In the genomic region with DNA sequence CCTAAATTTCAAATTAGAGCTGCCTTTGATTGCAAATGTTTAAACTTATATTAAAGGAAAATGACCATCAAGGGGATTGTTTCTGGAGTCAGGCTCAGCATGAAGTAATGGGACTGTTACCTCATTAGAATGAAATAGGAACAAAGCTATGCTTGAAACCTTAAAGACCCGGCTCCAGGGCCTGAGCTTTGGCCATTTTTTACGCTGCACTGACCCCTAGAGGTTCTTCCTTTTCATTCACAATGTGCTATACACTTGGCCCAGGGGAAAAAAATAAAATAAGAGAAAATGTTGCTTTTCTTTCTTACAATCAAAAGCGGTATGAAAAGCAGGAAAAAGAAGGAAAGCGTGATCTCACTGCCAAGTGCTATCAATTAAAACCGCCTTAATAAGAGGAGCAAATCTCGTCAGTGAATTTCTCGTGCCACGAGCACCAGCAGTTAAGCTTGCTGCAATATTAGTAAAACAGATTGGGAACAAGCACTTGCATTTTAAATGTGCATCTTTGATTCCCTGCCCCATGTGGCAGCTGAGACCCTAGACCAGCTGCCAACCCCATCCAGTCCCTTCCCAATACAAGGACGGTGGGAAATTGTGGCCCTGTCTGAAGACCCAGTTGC, we compare ENCODE assay signal across 8 cellular contexts.
DNase-seq lines count a peak whose midpoint lies in the region; ATAC-seq and TF ChIP-seq lines count a peak whose summit lies in the region.

No MANE protein-coding gene starts in this region.

- no peak overlapping the region for H2BK15ac ChIP-seq in H9 (ENCODE audit: low read depth, low read length)

- no peak overlapping the region for H3K4ac ChIP-seq in H9 (ENCODE audit: low read depth, low read length)

- no CpG with 5 or more reads among the region's 9 CpGs for WGBS in H9 (ENCODE audit: extremely low coverage, insufficient read length, low lambda C conversion rate)
- WGBS in SK-N-SH (ENCODE audit: low lambda C conversion rate) = 67% methylated on average over 9 of the region's 9 CpGs

- no peak for TF ChIP-seq EP300 in SK-N-SH (IDR thresholded peaks at IDR 0.05; ENCODE audit: borderline replicate concordance in 1 of 2, low read depth in 1 of 2, low read length in 1 of 2)

- H3K23ac ChIP-seq in H9 (ENCODE audit: insufficient read length, low read depth, low read length) = no peak overlapping the region

- H3K4me3 ChIP-seq in LNCaP clone FGC (ENCODE audit: low read depth, low read length) (no peak overlapping the region), SK-N-SH (ENCODE audit: low read depth in 2 of 2, low read length in 1 of 2) (no peak overlapping the region)

- H2BK120ac ChIP-seq in H9 (ENCODE audit: low read depth, low read length, poor library complexity, severe bottlenecking) = no peak overlapping the region

- no peaks in the 10 kb centered on the region for H3K27me3 ChIP-seq in H9 (ENCODE audit: insufficient read depth, low read length)
- no peaks in the 10 kb centered on the region for H3K27me3 ChIP-seq in SK-N-SH (ENCODE audit: insufficient read depth)
- no peaks in the 10 kb centered on the region for H3K27me3 ChIP-seq in foreskin keratinocyte

- H3K4me1 ChIP-seq in H9 (ENCODE audit: insufficient read depth, low read length) (no peaks in the 10 kb centered on the region), SK-N-SH (ENCODE audit: control insufficient read depth in 1 of 2, insufficient read depth in 2 of 2, low read depth in 1 of 2, low read length in 1 of 2) (peaks cover 0 to 8% of the 10 kb centered on the region in 2 experiments; a peak in 1 of 4 replicates), foreskin keratinocyte (peaks cover 3% of the 10 kb centered on the region)

- H2AK5ac ChIP-seq in H9 (ENCODE audit: insufficient read length, low read length) = no peak overlapping the region

- peaks cover 4% of the 10 kb centered on the region for H3F3A ChIP-seq in SK-N-SH (replicated peaks; ENCODE audit: insufficient read depth)

- no peak overlapping the region for H3K18ac ChIP-seq in H9 (ENCODE audit: insufficient read length, low read depth, low read length)

- H3K27ac ChIP-seq in H9 (ENCODE audit: insufficient read length, low read depth, low read length) (no peak overlapping the region), SK-N-SH (ENCODE audit: low read depth in 2 of 2, low read length in 1 of 2) (no peak overlapping the region), foreskin keratinocyte (no peak overlapping the region)

- H2AFZ ChIP-seq in H9 (ENCODE audit: low read length) (no peak overlapping the region), SK-N-SH (ENCODE audit: low read depth) (no peak overlapping the region)

- no peaks in the 10 kb centered on the region for H3K36me3 ChIP-seq in SK-N-SH (replicated peaks in 1 of 2; ENCODE audit: control insufficient read depth in 1 of 2, insufficient read depth in 2 of 2, low read length in 1 of 2)

- peak; percentile 86 for TF ChIP-seq CTCF in H9 (conservative IDR thresholded peaks at IDR 0.05)
- TF ChIP-seq CTCF in LNCaP clone FGC (IDR thresholded peaks at IDR 0.05; ENCODE audit: control insufficient read depth, extremely low read depth, insufficient read depth) = peak; percentile 69
- TF ChIP-seq CTCF in SK-N-SH (IDR thresholded peaks at IDR 0.05) = peak; percentile 77
- peak; percentile 78 for TF ChIP-seq CTCF in foreskin keratinocyte (conservative IDR thresholded peaks at IDR 0.05)

- peak; percentile 24 for DNase-seq in stimulated activated CD4-positive, alpha-beta T cell treated with anti-CD3 and anti-CD28 coated beads, Interleukin-15, amount 100 ng/mL, for 24 hours
- DNase-seq in stimulated activated CD4-positive, alpha-beta T cell treated with anti-CD3 and anti-CD28 coated beads, Interleukin-1b, Interleukin-23, amount 100 ng/mL, for 48 hours = no peak
- peak; percentile 68 for DNase-seq in H9
- DNase-seq in LNCaP clone FGC (ENCODE audit: low read depth) = no peak
- DNase-seq in SK-N-SH = peak; percentile 55
- DNase-seq in foreskin keratinocyte = no peak
- DNase-seq in retina = peak; percentile 68
- no peak for DNase-seq in activated gamma-delta T cell treated with Interleukin-2 at 50 U/mL for 16 hours

- no peak overlapping the region for H3K9ac ChIP-seq in H9 (ENCODE audit: extremely low read depth, insufficient read length, low read length)
- no peak overlapping the region for H3K9ac ChIP-seq in SK-N-SH

- H3K27ac Mint-ChIP-seq in H9 = no peak overlapping the region

- H4K20me1 ChIP-seq in H9 (ENCODE audit: control insufficient read depth, insufficient read depth, insufficient read length) (no peaks in the 10 kb centered on the region), SK-N-SH (ENCODE audit: insufficient read depth) (no peaks in the 10 kb centered on the region)

- no peak overlapping the region for H4K91ac ChIP-seq in H9 (ENCODE audit: insufficient read length, low read depth, low read length)

- no peaks in the 10 kb centered on the region for H3K23me2 ChIP-seq in H9 (ENCODE audit: insufficient read length, low read depth, low read length, poor library complexity, severe bottlenecking)

- no peak overlapping the region for H4K8ac ChIP-seq in H9 (replicated peaks; ENCODE audit: insufficient read length, low read depth, low read length)

- H3K56ac ChIP-seq in H9 (ENCODE audit: insufficient read length, low read depth, low read length) = no peak overlapping the region

- no peaks in the 10 kb centered on the region for H3K9me3 Mint-ChIP-seq in H9

- H3T11ph ChIP-seq in H9 (ENCODE audit: low read length) = no peak overlapping the region

- H2BK12ac ChIP-seq in H9 (ENCODE audit: insufficient read length, low read depth, low read length) = no peak overlapping the region

- H3K27me3 Mint-ChIP-seq in H9 (ENCODE audit: low read depth) = no peaks in the 10 kb centered on the region

- ATAC-seq in foreskin keratinocyte = peak; percentile 81

- H3K79me2 ChIP-seq in H9 (ENCODE audit: insufficient read depth, low read length) = no peaks in the 10 kb centered on the region
- H3K79me2 ChIP-seq in SK-N-SH (ENCODE audit: insufficient read depth) = no peaks in the 10 kb centered on the region

- POLR2A ChIA-PET in SK-N-SH (lab: Yijun Ruan, JAX) = no interaction called here

- H3K9me3 ChIP-seq in H9 (ENCODE audit: control insufficient read depth, low read depth, low read length) (no peaks in the 10 kb centered on the region), SK-N-SH (no peaks in the 10 kb centered on the region)

- no peak overlapping the region for H3K14ac ChIP-seq in H9 (ENCODE audit: insufficient read depth, low read length)

- no peak overlapping the region for H3K4me3 Mint-ChIP-seq in H9

- no peak overlapping the region for H3K4me2 ChIP-seq in H9 (ENCODE audit: insufficient read depth, insufficient read length, low read length)
- no peak overlapping the region for H3K4me2 ChIP-seq in SK-N-SH

- no peak overlapping the region for H2BK5ac ChIP-seq in H9 (ENCODE audit: insufficient read length, low read length)

- TF ChIP-seq RAD21 in SK-N-SH (IDR thresholded peaks at IDR 0.05; ENCODE audit: low read length) = peak; percentile 88

- H4K5ac ChIP-seq in H9 (ENCODE audit: insufficient read length, low read depth, low read length) = no peak overlapping the region

- CTCF ChIA-PET in SK-N-SH (lab: Yijun Ruan, JAX) = interaction anchor here (0.6 to 5.6 kb wide), 35 partner anchors 8 to 1793 kb away, joined by 3 to 46 read pairs (median 4); partner anchors contain the start of gene DCC

- H3K79me1 ChIP-seq in H9 (ENCODE audit: insufficient read depth, low read depth, low read length, poor library complexity, severe bottlenecking) = no peaks in the 10 kb centered on the region

- H3K9me2 ChIP-seq in SK-N-SH = no peaks in the 10 kb centered on the region

- H3K4me1 Mint-ChIP-seq in H9 = peaks cover 46 to 54% of the 10 kb centered on the region in 2 experiments

- H3K36me3 Mint-ChIP-seq in H9 (ENCODE audit: insufficient read depth in 1 of 3, low read depth in 3 of 3) = no peaks in the 10 kb centered on the region; a peak in 2 of 7 replicates

- H2BK20ac ChIP-seq in H9 (ENCODE audit: low read depth, low read length, poor library complexity, severe bottlenecking) = no peak overlapping the region

TF ChIP-seq in SK-N-SH, 30 proteins besides CTCF, POLR2A, EP300 and RAD21:
- no peak for TF ChIP-seq NFIC (IDR thresholded peaks at IDR 0.05; ENCODE audit: borderline replicate concordance)
- TF ChIP-seq GATA2 (CRISPR knock-in tag; IDR thresholded peaks at IDR 0.05) = no peak
- TF ChIP-seq TCF12 (IDR thresholded peaks at IDR 0.05) = no peak
- TF ChIP-seq SMC3 (IDR thresholded peaks at IDR 0.05; ENCODE audit: low read depth, low read length) = peak; percentile 45

Comparison
In these comparisons a context has a peak if more than half of its experiments do, and no peak if none do; other contexts are left out.
1. DNase-seq: peak in stimulated activated CD4-positive, alpha-beta T cell treated with anti-CD3 and anti-CD28 coated beads, Interleukin-15, amount 100 ng/mL, for 24 hours (single experiment), H9 (single experiment), SK-N-SH (single experiment) and retina (single experiment); none in stimulated activated CD4-positive, alpha-beta T cell treated with anti-CD3 and anti-CD28 coated beads, Interleukin-1b, Interleukin-23, amount 100 ng/mL, for 48 hours (single experiment), LNCaP clone FGC (single experiment), foreskin keratinocyte (0 of 2) and activated gamma-delta T cell treated with Interleukin-2 at 50 U/mL for 16 hours (single experiment).
2. Peak in every context shown above with its lines, with median percentiles within 50 percentile points of each other: CTCF ChIP-seq.